In the genomic region with DNA sequence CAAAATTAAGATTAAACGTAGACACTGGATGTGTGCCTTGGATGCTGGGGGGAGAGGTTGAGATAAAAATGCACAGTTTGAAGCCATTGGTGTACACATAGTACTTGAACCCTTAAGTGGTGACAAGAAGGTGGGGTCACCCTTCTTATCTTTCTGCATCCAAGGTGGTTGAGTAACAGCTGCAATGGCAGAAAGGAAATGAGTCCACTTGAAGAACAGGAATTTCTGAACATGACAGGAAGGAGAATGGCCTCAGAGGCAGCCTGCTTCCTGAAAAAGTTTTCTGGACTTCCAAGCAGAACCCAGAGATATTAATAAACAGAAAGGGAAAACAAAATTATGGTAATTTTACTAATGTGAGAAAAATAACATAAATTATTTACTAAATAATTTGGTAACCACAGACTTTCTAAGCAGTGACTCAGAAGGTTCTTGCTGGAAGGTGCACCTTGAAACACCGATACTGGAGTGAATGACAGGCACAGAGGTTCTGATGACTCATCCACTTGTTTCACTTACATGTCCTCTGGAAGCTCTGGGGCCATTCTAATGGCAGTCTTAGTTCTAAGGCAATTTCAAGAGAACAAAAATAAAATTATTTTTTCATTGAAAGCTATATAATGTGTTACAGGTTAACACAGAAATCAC, we compare ENCODE assay signal across 10 cellular contexts.
DNase-seq lines count a peak whose midpoint lies in the region; ATAC-seq and TF ChIP-seq lines count a peak whose summit lies in the region.
"Had no signal": no experiment of that assay in that cellular context is flagged by ENCODE, and none has a peak within 500 bp of the region (broad histone marks: within the 10 kb centered on the region; RNA-seq: fewer than 3 reads in every experiment).

No MANE protein-coding gene starts in this region.

- DNase-seq in glomerular endothelial cell (ENCODE audit: extremely low read depth, low read depth, low spot score), result peak; percentile 62
- DNase-seq in WERI-Rb-1, result no peak
- DNase-seq in NCI-H526 treated with DMSO at 0.1 percent for 48 hours (lab: John Stamatoyannopoulos, UW), result no peak
- no peak for DNase-seq in globus pallidus (ENCODE audit: low spot score)
- no peak for DNase-seq in NCI-H748 (lab: John Stamatoyannopoulos, UW; ENCODE audit: unreplicated experiment)
- DNase-seq: foreskin fibroblast had no signal

- no peaks in the 10 kb centered on the region for H3K27me3 ChIP-seq in WERI-Rb-1 (ENCODE audit: insufficient read depth, low read depth, severe bottlenecking)

- no peaks in the 10 kb centered on the region for H3K9me3 ChIP-seq in WERI-Rb-1 (ENCODE audit: severe bottlenecking)

- no peak overlapping the region for H3K4me3 ChIP-seq in WERI-Rb-1 (ENCODE audit: low read depth, low read length)

- TF ChIP-seq CTCF in WERI-Rb-1 (IDR thresholded peaks at IDR 0.05; ENCODE audit: low read depth, low read length), result no peak

- ATAC-seq in GM18517 (IDR thresholded peaks at IDR 0.05; ENCODE audit: unreplicated experiment), result peak; percentile 90
- ATAC-seq in GM21528 (IDR thresholded peaks at IDR 0.05; ENCODE audit: low FRiP score, unreplicated experiment), result peak; percentile 88
- peak; percentile 99 for ATAC-seq in HG03442 (IDR thresholded peaks at IDR 0.05; ENCODE audit: unreplicated experiment)
- ATAC-seq: HepG2 had no signal

- no peak overlapping the region for H3K27ac ChIP-seq in WERI-Rb-1

- no peaks in the 10 kb centered on the region for H3K36me3 ChIP-seq in WERI-Rb-1
